21 cellular contexts compared by ENCODE assay signal in the genomic region with DNA sequence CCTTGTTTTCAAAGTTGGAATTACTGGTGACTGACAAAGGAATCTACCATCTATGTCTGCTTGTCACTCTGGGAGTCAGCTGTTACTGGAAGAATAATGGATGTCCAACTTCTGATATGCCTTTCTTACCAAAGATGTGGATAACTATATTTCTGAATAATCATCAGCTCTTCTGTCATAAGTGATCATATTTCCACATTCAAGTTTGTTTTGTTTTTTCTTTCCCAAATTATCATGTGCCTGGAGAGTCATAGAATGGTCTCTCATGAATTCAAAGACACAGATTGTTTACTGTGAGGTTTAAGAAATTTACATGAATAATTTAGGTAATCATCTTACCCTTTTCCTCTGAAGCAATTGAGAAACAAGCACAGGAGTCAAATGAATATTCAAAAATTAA.
DNase-seq lines count a peak whose midpoint lies in the region; FAIRE-seq and TF ChIP-seq lines count a peak whose summit lies in the region.
"Had no signal": no experiment of that assay in that cellular context is flagged by ENCODE, and none has a peak within 500 bp of the region (broad histone marks: within the 10 kb centered on the region; RNA-seq: fewer than 3 reads in every experiment).

No MANE protein-coding gene starts in this region.

- peaks cover 26% of the 10 kb centered on the region for H3K36me3 Mint-ChIP-seq in HFFc6 (ENCODE audit: low read depth)

- H2AFZ ChIP-seq in keratinocyte (ENCODE audit: control insufficient read depth, low read length) (no peak overlapping the region), smooth muscle cell (ENCODE audit: low read depth) (no peak overlapping the region)

- H3K4me2 ChIP-seq in keratinocyte (ENCODE audit: control insufficient read depth, extremely low read depth, insufficient read depth, low read depth, low read length) = peak overlapping the region; percentile 76
- H3K4me2 ChIP-seq in smooth muscle cell = peak overlapping the region; percentile 20
- H3K4me2 ChIP-seq: KMS-11 had no signal

- DNase-seq in HFFc6 (no peak), brain microvascular endothelial cell (no peak), keratinocyte (ENCODE audit: low read depth, low spot score) (no peak), smooth muscle cell (lab: John Stamatoyannopoulos, UW; ENCODE audit: unreplicated experiment) (no peak), SHP77 (lab: John Stamatoyannopoulos, UW) (no peak), glomerular visceral epithelial cell (ENCODE audit: extremely low spot score) (no peak)
- DNase-seq in activated CD4-positive, CD25-positive, alpha-beta regulatory T cell (lab: John Stamatoyannopoulos, UW) = no peak
- DNase-seq in activated naive CD4-positive, alpha-beta T cell treated with anti-CD3 and anti-CD28 coated beads, Interleukin-2, amount 50 U/mL, for 16 hours = no peak
- DNase-seq: activated CD4-positive, alpha-beta T cell treated with anti-CD3 and anti-CD28 coated beads, Interleukin-2, amount 10 ng/mL, durations not matched to agents 24 days and 14 days; activated CD8-positive, alpha-beta memory T cell treated with anti-CD3 and anti-CD28 coated beads, Interleukin-2, amount 50 U/mL, for 4 hours; activated naive CD8-positive, alpha-beta T cell treated with anti-CD3 and anti-CD28 coated beads, Interleukin-2, amount 50 U/mL, for 24 hours; NCI-H2029 treated with DMSO at 0.1 percent for 48 hours; NCI-H446; nephron progenitor cell; stimulated activated naive CD4-positive, alpha-beta T cell treated with Interleukin-2 at 50 U/mL for 16 hours; upper lobe of left lung had no signal

- FAIRE-seq in keratinocyte (lab: Jason Lieb, UNC) = peak; percentile 64
- FAIRE-seq: bronchial epithelial cell, TTC549 had no signal

- dilution Hi-C loops in keratinocyte (cut with MboI; ENCODE audit: extremely low pct_ligation_motif_present, low sequenced_read_pairs) = no loop called here

- H4K20me1 ChIP-seq in keratinocyte (ENCODE audit: control insufficient read depth, extremely low read depth, insufficient read depth, low read length) = no peaks in the 10 kb centered on the region
- H4K20me1 ChIP-seq in smooth muscle cell (ENCODE audit: low read depth) = no peaks in the 10 kb centered on the region

- H3K27me3 ChIP-seq in brain microvascular endothelial cell (replicated peaks) (no peaks in the 10 kb centered on the region), keratinocyte (ENCODE audit: control insufficient read depth, extremely low read depth, insufficient read depth, low read length) (no peaks in the 10 kb centered on the region), smooth muscle cell (ENCODE audit: low read depth) (no peaks in the 10 kb centered on the region)
- H3K27me3 ChIP-seq: upper lobe of left lung had no signal

- peaks cover 11% of the 10 kb centered on the region for H3K9me3 Mint-ChIP-seq in HFFc6

- peaks cover 74% of the 10 kb centered on the region for H3K4me1 Mint-ChIP-seq in HFFc6 (ENCODE audit: low read depth)
- H3K4me1 Mint-ChIP-seq: activated CD4-positive, alpha-beta T cell treated with anti-CD3 and anti-CD28 coated beads, Interleukin-2, amount 10 ng/mL, durations not matched to agents 24 days and 14 days; activated naive CD8-positive, alpha-beta T cell treated with anti-CD3 and anti-CD28 coated beads, Interleukin-2, amount 50 U/mL, for 24 hours; nephron progenitor cell had no signal

- peak overlapping the region; percentile 71 for H3K27ac ChIP-seq in brain microvascular endothelial cell
- H3K27ac ChIP-seq in keratinocyte (ENCODE audit: control insufficient read depth, insufficient read depth, low read length) = peak overlapping the region; percentile 74
- H3K27ac ChIP-seq in smooth muscle cell (ENCODE audit: low read depth) = peak overlapping the region; percentile 94
- H3K27ac ChIP-seq: KMS-11, upper lobe of left lung had no signal

- H3K36me3 ChIP-seq in brain microvascular endothelial cell (replicated peaks) = no peaks in the 10 kb centered on the region
- no peaks in the 10 kb centered on the region for H3K36me3 ChIP-seq in keratinocyte (ENCODE audit: control insufficient read depth in 2 of 2, extremely low read depth in 1 of 2, insufficient read depth in 2 of 2, low read length in 2 of 2)
- no peaks in the 10 kb centered on the region for H3K36me3 ChIP-seq in smooth muscle cell (ENCODE audit: low read depth)
- H3K36me3 ChIP-seq: upper lobe of left lung had no signal

- H3K9ac ChIP-seq in keratinocyte (ENCODE audit: control insufficient read depth, extremely low read depth, insufficient read depth, low read length) (peak overlapping the region; percentile 18), smooth muscle cell (ENCODE audit: low read depth) (peak overlapping the region; percentile 71)
- H3K9ac ChIP-seq: KMS-11 had no signal

- peak overlapping the region; percentile 68 for H3K4me3 Mint-ChIP-seq in HFFc6
- H3K4me3 Mint-ChIP-seq: activated CD4-positive, alpha-beta T cell treated with anti-CD3 and anti-CD28 coated beads, Interleukin-2, amount 10 ng/mL, durations not matched to agents 24 days and 14 days; activated naive CD8-positive, alpha-beta T cell treated with anti-CD3 and anti-CD28 coated beads, Interleukin-2, amount 50 U/mL, for 24 hours; dendritic cell treated with granulocyte-macrophage colony-stimulating factor and Interleukin-4, amounts not matched to agents 40 ng/mL and 50 ng/mL, for 4 days; nephron progenitor cell had no signal

- peaks cover 9% of the 10 kb centered on the region for H3F3A ChIP-seq in smooth muscle cell (ENCODE audit: low read depth)

- H3K27me3 Mint-ChIP-seq in HFFc6 (ENCODE audit: insufficient read depth) = peaks cover 2% of the 10 kb centered on the region; the same call in 1 of the 2 replicates
- H3K27me3 Mint-ChIP-seq: activated CD4-positive, alpha-beta T cell treated with anti-CD3 and anti-CD28 coated beads, Interleukin-2, amount 10 ng/mL, durations not matched to agents 24 days and 14 days; activated naive CD8-positive, alpha-beta T cell treated with anti-CD3 and anti-CD28 coated beads, Interleukin-2, amount 50 U/mL, for 24 hours; dendritic cell treated with granulocyte-macrophage colony-stimulating factor and Interleukin-4, amounts not matched to agents 40 ng/mL and 50 ng/mL, for 4 days had no signal

- H3K4me1 ChIP-seq in keratinocyte (ENCODE audit: control insufficient read depth, extremely low read depth, insufficient read depth, low read length) (peaks cover 53% of the 10 kb centered on the region), smooth muscle cell (ENCODE audit: low read depth) (peaks cover 9% of the 10 kb centered on the region)
- H3K4me1 ChIP-seq: upper lobe of left lung had no signal

- H3K9me1 ChIP-seq in keratinocyte (ENCODE audit: control insufficient read depth, extremely low read depth, insufficient read depth, low read length) = no peaks in the 10 kb centered on the region

- in situ Hi-C loops in brain microvascular endothelial cell (cut with HindIII; ENCODE audit: low pct_ligation_motif_present, low sequenced_read_pairs) = no loop called here

- H3K9me3 ChIP-seq in keratinocyte (ENCODE audit: control insufficient read depth, low read depth, low read length) (no peaks in the 10 kb centered on the region), smooth muscle cell (replicated peaks; ENCODE audit: low read depth) (no peaks in the 10 kb centered on the region)
- H3K9me3 ChIP-seq: upper lobe of left lung had no signal

- TF ChIP-seq CTCF in HFFc6 (IDR thresholded peaks at IDR 0.05) = no peak
- TF ChIP-seq CTCF in brain microvascular endothelial cell (IDR thresholded peaks at IDR 0.05; ENCODE audit: low read depth, low read length, missing control alignments) = no peak
- no peak for TF ChIP-seq CTCF in keratinocyte (optimal IDR thresholded peaks at IDR 0.05 in 1 of 3, IDR thresholded peaks at IDR 0.05 in 1 of 3, conservative IDR thresholded peaks at IDR 0.05 in 1 of 3; ENCODE audit: extremely low read depth in 1 of 3, insufficient read depth in 2 of 3, low read length in 3 of 3)
- TF ChIP-seq CTCF in smooth muscle cell (IDR thresholded peaks at IDR 0.05; ENCODE audit: borderline replicate concordance, insufficient read depth, poor library complexity, severe bottlenecking) = no peak

- peak overlapping the region; percentile 96 for H3K27ac Mint-ChIP-seq in HFFc6
- H3K27ac Mint-ChIP-seq: activated CD4-positive, alpha-beta T cell treated with anti-CD3 and anti-CD28 coated beads, Interleukin-2, amount 10 ng/mL, durations not matched to agents 24 days and 14 days; activated naive CD8-positive, alpha-beta T cell treated with anti-CD3 and anti-CD28 coated beads, Interleukin-2, amount 50 U/mL, for 24 hours; dendritic cell treated with granulocyte-macrophage colony-stimulating factor and Interleukin-4, amounts not matched to agents 40 ng/mL and 50 ng/mL, for 4 days; nephron progenitor cell had no signal

- H3K79me2 ChIP-seq in keratinocyte (ENCODE audit: control insufficient read depth, insufficient read depth, low read length) = peaks cover 64% of the 10 kb centered on the region
- no peaks in the 10 kb centered on the region for H3K79me2 ChIP-seq in smooth muscle cell (ENCODE audit: low read depth)

- H3K4me3 ChIP-seq in brain microvascular endothelial cell (ENCODE audit: low read depth, low read length) (no peak overlapping the region), keratinocyte (ENCODE audit: control insufficient read depth in 2 of 3, extremely low read depth in 1 of 3, insufficient read depth in 2 of 3, low read depth in 1 of 3, low read length in 3 of 3) (peak overlapping the region in 2 of 3 experiments; percentile 11 to 19), smooth muscle cell (no peak overlapping the region)
- H3K4me3 ChIP-seq: skin epidermis, upper lobe of left lung had no signal

Comparison
In these comparisons a context has a peak if more than half of its experiments do, and no peak if none do; other contexts are left out.
1. H3K4me3 ChIP-seq: peak in keratinocyte (2 of 3); none in brain microvascular endothelial cell (single experiment) and smooth muscle cell (single experiment).
2. Peak in every context shown above with its lines, with median percentiles within 50 percentile points of each other: H3K27ac ChIP-seq.